In genomic region chr15:50765202-50765967, GRCh38 we compare ENCODE assay signal across 8 cellular contexts. TPM values are rescaled to one million over a fixed set of nuclear protein-coding genes. Genes with fewer than 3 reads are reported as not detected.
DNase-seq lines count a peak whose midpoint lies in the region; ATAC-seq and TF ChIP-seq lines count a peak whose summit lies in the region.

TSS of gene SPPL2A (minus strand) at chr15:50765706. CDS start at chr15:50765533, 173 bp downstream.

- ATAC-seq in HG02623 (IDR thresholded peaks at IDR 0.05; ENCODE audit: unreplicated experiment) (peak; percentile 88), Right ventricle myocardium superior (ENCODE audit: poor library complexity) (peak; percentile 91)
- peak; percentile 95 for ATAC-seq in activated naive CD8-positive, alpha-beta T cell treated with anti-CD3 and anti-CD28 coated beads, Interleukin-2, amount 10 ng/mL, durations not matched to agents 7 days and 5 days (ENCODE audit: low read depth)

- H3K9me3 Mint-ChIP-seq in activated naive CD8-positive, alpha-beta T cell treated with anti-CD3 and anti-CD28 coated beads, Interleukin-2, amount 10 ng/mL, durations not matched to agents 7 days and 5 days, result no peaks in the 10 kb centered on the region

- no peaks in the 10 kb centered on the region for H3K9me2 ChIP-seq in SU-DHL-6 (replicated peaks; ENCODE audit: insufficient read depth, low read length)

- H2AFZ ChIP-seq in SU-DHL-6 (ENCODE audit: low read depth, low read length, severe bottlenecking) (peak within 1 kb of the TSS; percentile 95), parathyroid adenoma (peak within 1 kb of the TSS; percentile 82)

- peaks cover 44% of the 10 kb centered on the region for H3K79me2 ChIP-seq in SU-DHL-6 (ENCODE audit: insufficient read depth, low read length)
- H3K79me2 ChIP-seq in parathyroid adenoma, result peaks cover 23% of the 10 kb centered on the region

- H3K9ac ChIP-seq in SU-DHL-6 (ENCODE audit: low read length) (peak within 1 kb of the TSS; percentile 79), parathyroid adenoma (no peak within 1 kb of the TSS)

- H3K4me1 ChIP-seq in parathyroid adenoma (no peaks in the 10 kb centered on the region), tibial artery (peaks cover 0 to 47% (median 21%) of the 10 kb centered on the region in 4 donors)

- DNase-seq in NCI-H1105 (lab: John Stamatoyannopoulos, UW) (peak; percentile 43), Right ventricle myocardium superior (peak; percentile 91), tibial artery (peak; percentile 72 to 87)
- peak; percentile 90 for DNase-seq in activated naive CD8-positive, alpha-beta T cell treated with anti-CD3 and anti-CD28 coated beads, Interleukin-2, amount 10 ng/mL, durations not matched to agents 7 days and 5 days

- peak; percentile 85 for TF ChIP-seq POLR2A in GM10847 (IDR thresholded peaks at IDR 0.05; ENCODE audit: extremely low read depth, insufficient read length)

- H3F3A ChIP-seq in SU-DHL-6 (ENCODE audit: insufficient read depth), result no peaks in the 10 kb centered on the region

- H3K27ac ChIP-seq in SU-DHL-6 (ENCODE audit: low read depth, low read length) (peak within 1 kb of the TSS; percentile 71), parathyroid adenoma (peak within 1 kb of the TSS; percentile 84), tibial artery (peak within 1 kb of the TSS; percentile 90 to 96)

- H3K4me1 Mint-ChIP-seq in activated naive CD8-positive, alpha-beta T cell treated with anti-CD3 and anti-CD28 coated beads, Interleukin-2, amount 10 ng/mL, durations not matched to agents 7 days and 5 days, result peaks cover 33% of the 10 kb centered on the region

- peak within 1 kb of the TSS; percentile 96 for H3K27ac Mint-ChIP-seq in activated naive CD8-positive, alpha-beta T cell treated with anti-CD3 and anti-CD28 coated beads, Interleukin-2, amount 10 ng/mL, durations not matched to agents 7 days and 5 days

- H3K27me3 Mint-ChIP-seq in activated naive CD8-positive, alpha-beta T cell treated with anti-CD3 and anti-CD28 coated beads, Interleukin-2, amount 10 ng/mL, durations not matched to agents 7 days and 5 days, result peaks cover 2% of the 10 kb centered on the region

- H3K4me2 ChIP-seq in SU-DHL-6 (ENCODE audit: low read depth, low read length, poor library complexity, severe bottlenecking) (peak within 1 kb of the TSS; percentile 88), parathyroid adenoma (ENCODE audit: low read length) (peak within 1 kb of the TSS; percentile 82)

- H3K36me3 ChIP-seq in SU-DHL-6 (ENCODE audit: low read length) (no peaks in the 10 kb centered on the region), parathyroid adenoma (ENCODE audit: control insufficient read depth, insufficient read depth, low read length) (no peaks in the 10 kb centered on the region), tibial artery (no peaks in the 10 kb centered on the region)

- peaks cover 11% of the 10 kb centered on the region for H3K36me3 Mint-ChIP-seq in activated naive CD8-positive, alpha-beta T cell treated with anti-CD3 and anti-CD28 coated beads, Interleukin-2, amount 10 ng/mL, durations not matched to agents 7 days and 5 days

- POLR2A ChIA-PET in activated naive CD8-positive, alpha-beta T cell treated with anti-CD3 and anti-CD28 coated beads, Interleukin-2, amount 10 ng/mL, durations not matched to agents 7 days and 5 days (lab: Charles Lee), result interaction anchor here (0.6 to 2.8 kb wide), 17 partner anchors 9 to 1062 kb away, joined by 3 to 17 read pairs (median 6); partner anchors contain the start of genes GABPB1, LYSMD2 and TRPM7

- TF ChIP-seq CTCF in SU-DHL-6 (IDR thresholded peaks at IDR 0.05; ENCODE audit: insufficient read depth, low read length, poor library complexity, severe bottlenecking) (no peak), parathyroid adenoma (IDR thresholded peaks at IDR 0.05) (peak; percentile 10), tibial artery (IDR thresholded peaks at IDR 0.05) (no peak)

- H3K27me3 ChIP-seq in SU-DHL-6 (ENCODE audit: low read length) (no peaks in the 10 kb centered on the region), parathyroid adenoma (ENCODE audit: control insufficient read depth, insufficient read depth, low read length) (no peaks in the 10 kb centered on the region), tibial artery (no peaks in the 10 kb centered on the region)

- H3K9me3 ChIP-seq in SU-DHL-6 (ENCODE audit: insufficient read depth, low read length), result no peaks in the 10 kb centered on the region
- no peaks in the 10 kb centered on the region for H3K9me3 ChIP-seq in parathyroid adenoma (ENCODE audit: control insufficient read depth, low read length)
- no peaks in the 10 kb centered on the region for H3K9me3 ChIP-seq in tibial artery

- peak within 1 kb of the TSS; percentile 98 for H3K4me3 ChIP-seq in SU-DHL-6 (ENCODE audit: insufficient read depth, low read length, poor library complexity, severe bottlenecking)
- peak within 1 kb of the TSS; percentile 90 for H3K4me3 ChIP-seq in parathyroid adenoma (ENCODE audit: low read depth, low read length)
- H3K4me3 ChIP-seq in tibial artery, result peak within 1 kb of the TSS; percentile 76 to 84

- intact Hi-C loops in Right ventricle myocardium superior (cut with DNase I), result loop anchor here (5.0 kb wide), 2 partner anchors 78 to 112 kb away; partner anchors contain the start of gene TRPM7
- intact Hi-C loops in tibial artery (cut with DNase I; ENCODE audit: low total_unique reads), result loop anchor here (5.0 kb wide), 2 partner anchors 78 to 142 kb away; partner anchors contain the start of genes AP4E1 and TRPM7

- peak within 1 kb of the TSS; percentile 97 for H3K4me3 Mint-ChIP-seq in activated naive CD8-positive, alpha-beta T cell treated with anti-CD3 and anti-CD28 coated beads, Interleukin-2, amount 10 ng/mL, durations not matched to agents 7 days and 5 days

- no peaks in the 10 kb centered on the region for H4K20me1 ChIP-seq in SU-DHL-6 (ENCODE audit: low read depth, low read length)

RNA-seq across cellular contexts. Expression of gene SPPL2A, which starts in this region (rescaled TPM):
- 10 to 100 TPM; 72.3 to 74.1 TPM for total RNA-seq in activated naive CD8-positive, alpha-beta T cell treated with anti-CD3 and anti-CD28 coated beads, Interleukin-2, amount 10 ng/mL, durations not matched to agents 7 days and 5 days
- total RNA-seq in Right ventricle myocardium superior, result 87.5 TPM

Comparison
In these comparisons a context has a peak if more than half of its experiments do, and no peak if none do; other contexts are left out.
1. Peak in every context shown above with its lines: DNase-seq, ATAC-seq, H3K4me3 ChIP-seq and H3K27ac ChIP-seq.